ENCODE assay signal across 1 cellular context in genomic region chr15:84616235-84616634, GRCh38.
TF ChIP-seq lines count a peak whose summit lies in the region.

No MANE protein-coding gene starts in this region.

TF ChIP-seq in HepG2, 621 proteins besides CTCF, POLR2A, EP300 and RAD21:
- TF ChIP-seq CREM (IDR thresholded peaks at IDR 0.05) (no peak), CREM (CRISPR knock-in tag; IDR thresholded peaks at IDR 0.05) (no peak), ZBTB14 (CRISPR knock-in tag; IDR thresholded peaks at IDR 0.05) (no peak), TOPORS (CRISPR knock-in tag; IDR thresholded peaks at IDR 0.05) (no peak), TRIM22 (IDR thresholded peaks at IDR 0.05) (no peak), ZFP41 (CRISPR knock-in tag; IDR thresholded peaks at IDR 0.05; ENCODE audit: borderline replicate concordance) (no peak), ZNF746 (CRISPR knock-in tag; IDR thresholded peaks at IDR 0.05) (no peak), HNRNPL (IDR thresholded peaks at IDR 0.05; ENCODE audit: low read depth, low read length) (no peak), JUN (CRISPR knock-in tag; IDR thresholded peaks at IDR 0.05) (no peak), E2F2 (CRISPR knock-in tag; IDR thresholded peaks at IDR 0.05; ENCODE audit: borderline replicate concordance) (no peak), YEATS4 (CRISPR knock-in tag; IDR thresholded peaks at IDR 0.05; ENCODE audit: borderline replicate concordance) (no peak), TSC22D2 (CRISPR knock-in tag; IDR thresholded peaks at IDR 0.05; ENCODE audit: borderline replicate concordance) (no peak), SUZ12 (IDR thresholded peaks at IDR 0.05; ENCODE audit: low read depth, low read length) (no peak), TRAFD1 (CRISPR knock-in tag; IDR thresholded peaks at IDR 0.05; ENCODE audit: borderline replicate concordance) (no peak), ZBTB4 (CRISPR knock-in tag; IDR thresholded peaks at IDR 0.05; ENCODE audit: borderline replicate concordance) (no peak), NFKBIZ (CRISPR knock-in tag; IDR thresholded peaks at IDR 0.05) (no peak), ZKSCAN8 (CRISPR knock-in tag; IDR thresholded peaks at IDR 0.05; ENCODE audit: borderline replicate concordance) (no peak), MLLT10 (CRISPR knock-in tag; IDR thresholded peaks at IDR 0.05) (no peak)
- TF ChIP-seq, protein P1, sequence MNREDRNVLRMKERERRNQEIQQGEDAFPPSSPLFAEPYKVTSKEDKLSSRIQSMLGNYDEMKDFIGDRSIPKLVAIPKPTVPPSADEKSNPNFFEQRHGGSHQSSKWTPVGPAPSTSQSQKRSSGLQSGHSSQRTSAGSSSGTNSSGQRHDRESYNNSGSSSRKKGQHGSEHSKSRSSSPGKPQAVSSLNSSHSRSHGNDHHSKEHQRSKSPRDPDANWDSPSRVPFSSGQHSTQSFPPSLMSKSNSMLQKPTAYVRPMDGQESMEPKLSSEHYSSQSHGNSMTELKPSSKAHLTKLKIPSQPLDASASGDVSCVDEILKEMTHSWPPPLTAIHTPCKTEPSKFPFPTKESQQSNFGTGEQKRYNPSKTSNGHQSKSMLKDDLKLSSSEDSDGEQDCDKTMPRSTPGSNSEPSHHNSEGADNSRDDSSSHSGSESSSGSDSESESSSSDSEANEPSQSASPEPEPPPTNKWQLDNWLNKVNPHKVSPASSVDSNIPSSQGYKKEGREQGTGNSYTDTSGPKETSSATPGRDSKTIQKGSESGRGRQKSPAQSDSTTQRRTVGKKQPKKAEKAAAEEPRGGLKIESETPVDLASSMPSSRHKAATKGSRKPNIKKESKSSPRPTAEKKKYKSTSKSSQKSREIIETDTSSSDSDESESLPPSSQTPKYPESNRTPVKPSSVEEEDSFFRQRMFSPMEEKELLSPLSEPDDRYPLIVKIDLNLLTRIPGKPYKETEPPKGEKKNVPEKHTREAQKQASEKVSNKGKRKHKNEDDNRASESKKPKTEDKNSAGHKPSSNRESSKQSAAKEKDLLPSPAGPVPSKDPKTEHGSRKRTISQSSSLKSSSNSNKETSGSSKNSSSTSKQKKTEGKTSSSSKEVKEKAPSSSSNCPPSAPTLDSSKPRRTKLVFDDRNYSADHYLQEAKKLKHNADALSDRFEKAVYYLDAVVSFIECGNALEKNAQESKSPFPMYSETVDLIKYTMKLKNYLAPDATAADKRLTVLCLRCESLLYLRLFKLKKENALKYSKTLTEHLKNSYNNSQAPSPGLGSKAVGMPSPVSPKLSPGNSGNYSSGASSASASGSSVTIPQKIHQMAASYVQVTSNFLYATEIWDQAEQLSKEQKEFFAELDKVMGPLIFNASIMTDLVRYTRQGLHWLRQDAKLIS (CRISPR knock-in tag; IDR thresholded peaks at IDR 0.05), result no peak
- TF ChIP-seq, protein P2, sequence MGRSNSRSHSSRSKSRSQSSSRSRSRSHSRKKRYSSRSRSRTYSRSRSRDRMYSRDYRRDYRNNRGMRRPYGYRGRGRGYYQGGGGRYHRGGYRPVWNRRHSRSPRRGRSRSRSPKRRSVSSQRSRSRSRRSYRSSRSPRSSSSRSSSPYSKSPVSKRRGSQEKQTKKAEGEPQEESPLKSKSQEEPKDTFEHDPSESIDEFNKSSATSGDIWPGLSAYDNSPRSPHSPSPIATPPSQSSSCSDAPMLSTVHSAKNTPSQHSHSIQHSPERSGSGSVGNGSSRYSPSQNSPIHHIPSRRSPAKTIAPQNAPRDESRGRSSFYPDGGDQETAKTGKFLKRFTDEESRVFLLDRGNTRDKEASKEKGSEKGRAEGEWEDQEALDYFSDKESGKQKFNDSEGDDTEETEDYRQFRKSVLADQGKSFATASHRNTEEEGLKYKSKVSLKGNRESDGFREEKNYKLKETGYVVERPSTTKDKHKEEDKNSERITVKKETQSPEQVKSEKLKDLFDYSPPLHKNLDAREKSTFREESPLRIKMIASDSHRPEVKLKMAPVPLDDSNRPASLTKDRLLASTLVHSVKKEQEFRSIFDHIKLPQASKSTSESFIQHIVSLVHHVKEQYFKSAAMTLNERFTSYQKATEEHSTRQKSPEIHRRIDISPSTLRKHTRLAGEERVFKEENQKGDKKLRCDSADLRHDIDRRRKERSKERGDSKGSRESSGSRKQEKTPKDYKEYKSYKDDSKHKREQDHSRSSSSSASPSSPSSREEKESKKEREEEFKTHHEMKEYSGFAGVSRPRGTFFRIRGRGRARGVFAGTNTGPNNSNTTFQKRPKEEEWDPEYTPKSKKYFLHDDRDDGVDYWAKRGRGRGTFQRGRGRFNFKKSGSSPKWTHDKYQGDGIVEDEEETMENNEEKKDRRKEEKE (IDR thresholded peaks at IDR 0.05), result no peak
- TF ChIP-seq, protein P3, sequence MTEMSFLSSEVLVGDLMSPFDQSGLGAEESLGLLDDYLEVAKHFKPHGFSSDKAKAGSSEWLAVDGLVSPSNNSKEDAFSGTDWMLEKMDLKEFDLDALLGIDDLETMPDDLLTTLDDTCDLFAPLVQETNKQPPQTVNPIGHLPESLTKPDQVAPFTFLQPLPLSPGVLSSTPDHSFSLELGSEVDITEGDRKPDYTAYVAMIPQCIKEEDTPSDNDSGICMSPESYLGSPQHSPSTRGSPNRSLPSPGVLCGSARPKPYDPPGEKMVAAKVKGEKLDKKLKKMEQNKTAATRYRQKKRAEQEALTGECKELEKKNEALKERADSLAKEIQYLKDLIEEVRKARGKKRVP (CRISPR knock-in tag; IDR thresholded peaks at IDR 0.05), result no peak
TF ChIP-seq in HepG2: peak in this region for 0.
